Comparison of ENCODE assay signal across 1 cellular context in genomic region chr22:31080848-31081649, GRCh38.
TF ChIP-seq lines count a peak whose summit lies in the region.

Gene SMTN (plus strand): TSS chr22:31081318. CDS start chr22:31083259, 1,941 bp downstream.

TF ChIP-seq in HepG2, 621 proteins besides CTCF, POLR2A, EP300 and RAD21 (continued from another document and continues in another):
- TF ChIP-seq, protein P1, sequence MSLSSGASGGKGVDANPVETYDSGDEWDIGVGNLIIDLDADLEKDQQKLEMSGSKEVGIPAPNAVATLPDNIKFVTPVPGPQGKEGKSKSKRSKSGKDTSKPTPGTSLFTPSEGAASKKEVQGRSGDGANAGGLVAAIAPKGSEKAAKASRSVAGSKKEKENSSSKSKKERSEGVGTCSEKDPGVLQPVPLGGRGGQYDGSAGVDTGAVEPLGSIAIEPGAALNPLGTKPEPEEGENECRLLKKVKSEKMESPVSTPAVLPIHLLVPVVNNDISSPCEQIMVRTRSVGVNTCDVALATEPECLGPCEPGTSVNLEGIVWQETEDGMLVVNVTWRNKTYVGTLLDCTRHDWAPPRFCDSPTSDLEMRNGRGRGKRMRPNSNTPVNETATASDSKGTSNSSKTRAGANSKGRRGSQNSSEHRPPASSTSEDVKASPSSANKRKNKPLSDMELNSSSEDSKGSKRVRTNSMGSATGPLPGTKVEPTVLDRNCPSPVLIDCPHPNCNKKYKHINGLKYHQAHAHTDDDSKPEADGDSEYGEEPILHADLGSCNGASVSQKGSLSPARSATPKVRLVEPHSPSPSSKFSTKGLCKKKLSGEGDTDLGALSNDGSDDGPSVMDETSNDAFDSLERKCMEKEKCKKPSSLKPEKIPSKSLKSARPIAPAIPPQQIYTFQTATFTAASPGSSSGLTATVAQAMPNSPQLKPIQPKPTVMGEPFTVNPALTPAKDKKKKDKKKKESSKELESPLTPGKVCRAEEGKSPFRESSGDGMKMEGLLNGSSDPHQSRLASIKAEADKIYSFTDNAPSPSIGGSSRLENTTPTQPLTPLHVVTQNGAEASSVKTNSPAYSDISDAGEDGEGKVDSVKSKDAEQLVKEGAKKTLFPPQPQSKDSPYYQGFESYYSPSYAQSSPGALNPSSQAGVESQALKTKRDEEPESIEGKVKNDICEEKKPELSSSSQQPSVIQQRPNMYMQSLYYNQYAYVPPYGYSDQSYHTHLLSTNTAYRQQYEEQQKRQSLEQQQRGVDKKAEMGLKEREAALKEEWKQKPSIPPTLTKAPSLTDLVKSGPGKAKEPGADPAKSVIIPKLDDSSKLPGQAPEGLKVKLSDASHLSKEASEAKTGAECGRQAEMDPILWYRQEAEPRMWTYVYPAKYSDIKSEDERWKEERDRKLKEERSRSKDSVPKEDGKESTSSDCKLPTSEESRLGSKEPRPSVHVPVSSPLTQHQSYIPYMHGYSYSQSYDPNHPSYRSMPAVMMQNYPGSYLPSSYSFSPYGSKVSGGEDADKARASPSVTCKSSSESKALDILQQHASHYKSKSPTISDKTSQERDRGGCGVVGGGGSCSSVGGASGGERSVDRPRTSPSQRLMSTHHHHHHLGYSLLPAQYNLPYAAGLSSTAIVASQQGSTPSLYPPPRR (CRISPR knock-in tag; IDR thresholded peaks at IDR 0.05; ENCODE audit: borderline replicate concordance), result peak; percentile 29; the same call in 1 of the 2 replicates
- TF ChIP-seq ZSCAN25 (CRISPR knock-in tag; IDR thresholded peaks at IDR 0.05) (peak; percentile 57; the same call in 1 of the 2 replicates), ZMYM2 (CRISPR knock-in tag; IDR thresholded peaks at IDR 0.05) (no peak), ZKSCAN8 (CRISPR knock-in tag; IDR thresholded peaks at IDR 0.05; ENCODE audit: borderline replicate concordance) (no peak), HOMEZ (CRISPR knock-in tag; IDR thresholded peaks at IDR 0.05; ENCODE audit: low read depth) (no peak), ZMAT5 (CRISPR knock-in tag; IDR thresholded peaks at IDR 0.05; ENCODE audit: borderline replicate concordance, low read depth) (no peak), ZNF780A (CRISPR knock-in tag; IDR thresholded peaks at IDR 0.05) (no peak), GMEB1 (CRISPR knock-in tag; IDR thresholded peaks at IDR 0.05; ENCODE audit: borderline replicate concordance) (peak; percentile 48), ZNF567 (CRISPR knock-in tag; IDR thresholded peaks at IDR 0.05; ENCODE audit: borderline replicate concordance) (peak; percentile 81; the same call in 1 of the 2 replicates), ZNF672 (CRISPR knock-in tag; IDR thresholded peaks at IDR 0.05) (no peak), RXRB (CRISPR knock-in tag; IDR thresholded peaks at IDR 0.05; ENCODE audit: borderline replicate concordance) (peak; percentile 12; the same call in 1 of the 2 replicates), KAT8 (CRISPR knock-in tag; IDR thresholded peaks at IDR 0.05) (no peak), KLF16 (CRISPR knock-in tag; IDR thresholded peaks at IDR 0.05) (0 out of 4 replicates have a peak, but pooled peaks of 1 of the 2 experiments have one; percentile 27), RBM22 (optimal IDR thresholded peaks at IDR 0.05; ENCODE audit: low read length) (no peak), SMYD3 (CRISPR knock-in tag; IDR thresholded peaks at IDR 0.05) (no peak), ZNF644 (CRISPR knock-in tag; IDR thresholded peaks at IDR 0.05; ENCODE audit: low read depth) (no peak), MED1 (CRISPR knock-in tag; IDR thresholded peaks at IDR 0.05) (no peak), KLF15 (CRISPR knock-in tag; IDR thresholded peaks at IDR 0.05; ENCODE audit: borderline replicate concordance) (no peak), ZMAT3 (CRISPR knock-in tag; conservative IDR thresholded peaks at IDR 0.05) (peak; percentile 61), GFI1 (CRISPR knock-in tag; IDR thresholded peaks at IDR 0.05; ENCODE audit: borderline replicate concordance) (no peak), MAFF (IDR thresholded peaks at IDR 0.05; ENCODE audit: low read depth, low read length) (no peak), ZNF580 (CRISPR knock-in tag; IDR thresholded peaks at IDR 0.05; ENCODE audit: borderline replicate concordance, low read depth) (no peak), TBX2 (CRISPR knock-in tag; IDR thresholded peaks at IDR 0.05; ENCODE audit: borderline replicate concordance) (peak; percentile 52; the same call in 1 of the 2 replicates), TAF1 (CRISPR knock-in tag; IDR thresholded peaks at IDR 0.05) (peak; percentile 97), ZSCAN12 (CRISPR knock-in tag; IDR thresholded peaks at IDR 0.05) (no peak), GABPB1 (CRISPR knock-in tag; IDR thresholded peaks at IDR 0.05) (peak; percentile 64), TEAD2 (CRISPR knock-in tag; IDR thresholded peaks at IDR 0.05) (no peak), ZNF124 (CRISPR knock-in tag; IDR thresholded peaks at IDR 0.05) (no peak), JUN (CRISPR knock-in tag; IDR thresholded peaks at IDR 0.05) (no peak)
- TF ChIP-seq, protein P2, sequence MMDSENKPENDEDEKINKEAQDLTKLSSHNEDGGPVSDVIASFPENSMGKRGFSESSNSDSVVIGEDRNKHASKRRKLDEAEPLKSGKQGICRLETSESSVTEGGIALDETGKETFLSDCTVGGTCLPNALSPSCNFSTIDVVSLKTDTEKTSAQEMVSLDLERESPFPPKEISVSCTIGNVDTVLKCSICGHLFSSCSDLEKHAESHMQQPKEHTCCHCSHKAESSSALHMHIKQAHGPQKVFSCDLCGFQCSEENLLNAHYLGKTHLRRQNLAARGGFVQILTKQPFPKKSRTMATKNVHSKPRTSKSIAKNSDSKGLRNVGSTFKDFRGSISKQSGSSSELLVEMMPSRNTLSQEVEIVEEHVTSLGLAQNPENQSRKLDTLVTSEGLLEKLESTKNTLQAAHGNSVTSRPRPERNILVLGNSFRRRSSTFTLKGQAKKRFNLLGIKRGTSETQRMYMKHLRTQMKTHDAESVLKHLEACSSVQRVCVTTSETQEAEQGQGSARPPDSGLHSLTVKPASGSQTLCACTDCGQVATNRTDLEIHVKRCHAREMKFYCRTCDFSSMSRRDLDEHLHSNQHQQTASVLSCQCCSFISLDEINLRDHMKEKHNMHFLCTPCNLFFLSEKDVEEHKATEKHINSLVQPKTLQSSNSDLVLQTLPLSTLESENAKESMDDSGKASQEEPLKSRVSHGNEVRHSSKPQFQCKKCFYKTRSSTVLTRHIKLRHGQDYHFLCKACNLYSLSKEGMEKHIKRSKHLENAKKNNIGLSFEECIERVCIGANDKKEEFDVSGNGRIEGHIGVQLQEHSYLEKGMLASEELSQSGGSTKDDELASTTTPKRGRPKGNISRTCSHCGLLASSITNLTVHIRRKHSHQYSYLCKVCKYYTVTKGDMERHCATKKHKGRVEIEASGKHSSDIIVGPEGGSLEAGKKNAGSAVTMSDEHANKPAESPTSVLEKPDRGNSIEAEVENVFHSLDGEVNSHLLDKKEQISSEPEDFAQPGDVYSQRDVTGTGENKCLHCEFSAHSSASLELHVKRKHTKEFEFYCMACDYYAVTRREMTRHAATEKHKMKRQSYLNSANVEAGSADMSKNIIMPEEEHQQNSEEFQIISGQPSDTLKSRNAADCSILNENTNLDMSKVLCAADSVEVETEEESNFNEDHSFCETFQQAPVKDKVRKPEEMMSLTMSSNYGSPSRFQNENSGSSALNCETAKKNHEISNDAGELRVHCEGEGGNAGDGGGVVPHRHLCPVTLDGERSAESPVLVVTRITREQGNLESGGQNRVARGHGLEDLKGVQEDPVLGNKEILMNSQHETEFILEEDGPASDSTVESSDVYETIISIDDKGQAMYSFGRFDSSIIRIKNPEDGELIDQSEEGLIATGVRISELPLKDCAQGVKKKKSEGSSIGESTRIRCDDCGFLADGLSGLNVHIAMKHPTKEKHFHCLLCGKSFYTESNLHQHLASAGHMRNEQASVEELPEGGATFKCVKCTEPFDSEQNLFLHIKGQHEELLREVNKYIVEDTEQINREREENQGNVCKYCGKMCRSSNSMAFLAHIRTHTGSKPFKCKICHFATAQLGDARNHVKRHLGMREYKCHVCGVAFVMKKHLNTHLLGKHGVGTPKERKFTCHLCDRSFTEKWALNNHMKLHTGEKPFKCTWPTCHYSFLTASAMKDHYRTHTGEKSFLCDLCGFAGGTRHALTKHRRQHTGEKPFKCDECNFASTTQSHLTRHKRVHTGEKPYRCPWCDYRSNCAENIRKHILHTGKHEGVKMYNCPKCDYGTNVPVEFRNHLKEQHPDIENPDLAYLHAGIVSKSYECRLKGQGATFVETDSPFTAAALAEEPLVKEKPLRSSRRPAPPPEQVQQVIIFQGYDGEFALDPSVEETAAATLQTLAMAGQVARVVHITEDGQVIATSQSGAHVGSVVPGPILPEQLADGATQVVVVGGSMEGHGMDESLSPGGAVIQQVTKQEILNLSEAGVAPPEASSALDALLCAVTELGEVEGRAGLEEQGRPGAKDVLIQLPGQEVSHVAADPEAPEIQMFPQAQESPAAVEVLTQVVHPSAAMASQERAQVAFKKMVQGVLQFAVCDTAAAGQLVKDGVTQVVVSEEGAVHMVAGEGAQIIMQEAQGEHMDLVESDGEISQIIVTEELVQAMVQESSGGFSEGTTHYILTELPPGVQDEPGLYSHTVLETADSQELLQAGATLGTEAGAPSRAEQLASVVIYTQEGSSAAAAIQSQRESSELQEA (CRISPR knock-in tag; IDR thresholded peaks at IDR 0.05; ENCODE audit: not compliant biosample characterization), result peak; percentile 29
- TF ChIP-seq, protein P3, sequence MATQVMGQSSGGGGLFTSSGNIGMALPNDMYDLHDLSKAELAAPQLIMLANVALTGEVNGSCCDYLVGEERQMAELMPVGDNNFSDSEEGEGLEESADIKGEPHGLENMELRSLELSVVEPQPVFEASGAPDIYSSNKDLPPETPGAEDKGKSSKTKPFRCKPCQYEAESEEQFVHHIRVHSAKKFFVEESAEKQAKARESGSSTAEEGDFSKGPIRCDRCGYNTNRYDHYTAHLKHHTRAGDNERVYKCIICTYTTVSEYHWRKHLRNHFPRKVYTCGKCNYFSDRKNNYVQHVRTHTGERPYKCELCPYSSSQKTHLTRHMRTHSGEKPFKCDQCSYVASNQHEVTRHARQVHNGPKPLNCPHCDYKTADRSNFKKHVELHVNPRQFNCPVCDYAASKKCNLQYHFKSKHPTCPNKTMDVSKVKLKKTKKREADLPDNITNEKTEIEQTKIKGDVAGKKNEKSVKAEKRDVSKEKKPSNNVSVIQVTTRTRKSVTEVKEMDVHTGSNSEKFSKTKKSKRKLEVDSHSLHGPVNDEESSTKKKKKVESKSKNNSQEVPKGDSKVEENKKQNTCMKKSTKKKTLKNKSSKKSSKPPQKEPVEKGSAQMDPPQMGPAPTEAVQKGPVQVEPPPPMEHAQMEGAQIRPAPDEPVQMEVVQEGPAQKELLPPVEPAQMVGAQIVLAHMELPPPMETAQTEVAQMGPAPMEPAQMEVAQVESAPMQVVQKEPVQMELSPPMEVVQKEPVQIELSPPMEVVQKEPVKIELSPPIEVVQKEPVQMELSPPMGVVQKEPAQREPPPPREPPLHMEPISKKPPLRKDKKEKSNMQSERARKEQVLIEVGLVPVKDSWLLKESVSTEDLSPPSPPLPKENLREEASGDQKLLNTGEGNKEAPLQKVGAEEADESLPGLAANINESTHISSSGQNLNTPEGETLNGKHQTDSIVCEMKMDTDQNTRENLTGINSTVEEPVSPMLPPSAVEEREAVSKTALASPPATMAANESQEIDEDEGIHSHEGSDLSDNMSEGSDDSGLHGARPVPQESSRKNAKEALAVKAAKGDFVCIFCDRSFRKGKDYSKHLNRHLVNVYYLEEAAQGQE (IDR thresholded peaks at IDR 0.05; ENCODE audit: borderline replicate concordance in 1 of 2, low read depth in 1 of 2, low read length in 2 of 2), result no peak
- TF ChIP-seq, protein P4, sequence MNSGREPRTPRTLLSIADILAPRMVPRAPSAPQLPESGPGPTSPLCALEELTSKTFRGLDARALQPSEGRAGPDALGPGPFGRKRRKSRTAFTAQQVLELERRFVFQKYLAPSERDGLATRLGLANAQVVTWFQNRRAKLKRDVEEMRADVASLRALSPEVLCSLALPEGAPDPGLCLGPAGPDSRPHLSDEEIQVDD (CRISPR knock-in tag; IDR thresholded peaks at IDR 0.05; ENCODE audit: borderline replicate concordance), result no peak
- TF ChIP-seq, protein P5, sequence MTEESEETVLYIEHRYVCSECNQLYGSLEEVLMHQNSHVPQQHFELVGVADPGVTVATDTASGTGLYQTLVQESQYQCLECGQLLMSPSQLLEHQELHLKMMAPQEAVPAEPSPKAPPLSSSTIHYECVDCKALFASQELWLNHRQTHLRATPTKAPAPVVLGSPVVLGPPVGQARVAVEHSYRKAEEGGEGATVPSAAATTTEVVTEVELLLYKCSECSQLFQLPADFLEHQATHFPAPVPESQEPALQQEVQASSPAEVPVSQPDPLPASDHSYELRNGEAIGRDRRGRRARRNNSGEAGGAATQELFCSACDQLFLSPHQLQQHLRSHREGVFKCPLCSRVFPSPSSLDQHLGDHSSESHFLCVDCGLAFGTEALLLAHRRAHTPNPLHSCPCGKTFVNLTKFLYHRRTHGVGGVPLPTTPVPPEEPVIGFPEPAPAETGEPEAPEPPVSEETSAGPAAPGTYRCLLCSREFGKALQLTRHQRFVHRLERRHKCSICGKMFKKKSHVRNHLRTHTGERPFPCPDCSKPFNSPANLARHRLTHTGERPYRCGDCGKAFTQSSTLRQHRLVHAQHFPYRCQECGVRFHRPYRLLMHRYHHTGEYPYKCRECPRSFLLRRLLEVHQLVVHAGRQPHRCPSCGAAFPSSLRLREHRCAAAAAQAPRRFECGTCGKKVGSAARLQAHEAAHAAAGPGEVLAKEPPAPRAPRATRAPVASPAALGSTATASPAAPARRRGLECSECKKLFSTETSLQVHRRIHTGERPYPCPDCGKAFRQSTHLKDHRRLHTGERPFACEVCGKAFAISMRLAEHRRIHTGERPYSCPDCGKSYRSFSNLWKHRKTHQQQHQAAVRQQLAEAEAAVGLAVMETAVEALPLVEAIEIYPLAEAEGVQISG (CRISPR knock-in tag; IDR thresholded peaks at IDR 0.05), result no peak
